Comparison of ENCODE assay signal across 9 cellular contexts in genomic region chr20:50645253-50646068, GRCh38. TPM values are rescaled to one million over a fixed set of nuclear protein-coding genes. Genes with fewer than 3 reads are reported as not detected.
DNase-seq lines count a peak whose midpoint lies in the region; TF ChIP-seq lines count a peak whose summit lies in the region.
"Had no signal": no experiment of that assay in that cellular context is flagged by ENCODE, and none has a peak within 500 bp of the region (broad histone marks: within the 10 kb centered on the region; RNA-seq: fewer than 3 reads in every experiment).

No MANE protein-coding gene starts in this region.

- peak in 1 of 2 donors; percentile 22 for TF ChIP-seq RAD21 in liver (IDR thresholded peaks at IDR 0.05)

- 68% methylated on average over 23 of the region's 23 CpGs for WGBS in liver

- no peak overlapping the region for H3K4me3 Mint-ChIP-seq in chondrocyte (ENCODE audit: unreplicated experiment)
- H3K4me3 Mint-ChIP-seq: CD4-positive, CD25-positive, alpha-beta regulatory T cell had no signal

- H3K9me3 ChIP-seq in liver (ENCODE audit: control insufficient read depth in 4 of 4, low read length in 3 of 4) (no peaks in the 10 kb centered on the region), uterus (no peaks in the 10 kb centered on the region)

- H3K27ac Mint-ChIP-seq in chondrocyte (ENCODE audit: unreplicated experiment): peak overlapping the region; percentile 88
- H3K27ac Mint-ChIP-seq: CD4-positive, CD25-positive, alpha-beta regulatory T cell had no signal

- H3K4me3 ChIP-seq in liver (ENCODE audit: low read depth in 1 of 3, low read length in 3 of 3) (no peak overlapping the region), uterus (no peak overlapping the region)

- H3K36me3 ChIP-seq in liver (ENCODE audit: control insufficient read depth in 4 of 4, insufficient read depth in 3 of 4, low read depth in 1 of 4, low read length in 3 of 4) (no peaks in the 10 kb centered on the region), uterus (no peaks in the 10 kb centered on the region)

- TF ChIP-seq CTCF in chondrocyte (IDR thresholded peaks at IDR 0.05): no peak
- no peak for TF ChIP-seq CTCF in liver (IDR thresholded peaks at IDR 0.05; ENCODE audit: low read depth, low read length, missing input control)
- TF ChIP-seq CTCF in uterus (IDR thresholded peaks at IDR 0.05): no peak

- no peak for TF ChIP-seq POLR2A in uterus (IDR thresholded peaks at IDR 0.05)

- H3K9ac ChIP-seq in liver (ENCODE audit: low read depth in 1 of 2, low read length in 2 of 2): no peak overlapping the region

- H3K27ac ChIP-seq in liver (ENCODE audit: low read depth in 1 of 2, low read length in 2 of 2): peak overlapping the region; percentile 14 to 42
- peak overlapping the region; percentile 82 to 87 for H3K27ac ChIP-seq in uterus

- no peaks in the 10 kb centered on the region for H3K36me3 Mint-ChIP-seq in chondrocyte (ENCODE audit: low read depth)
- H3K36me3 Mint-ChIP-seq: CD4-positive, CD25-positive, alpha-beta regulatory T cell had no signal

- no peaks in the 10 kb centered on the region for H3K27me3 ChIP-seq in liver (ENCODE audit: control insufficient read depth in 4 of 4, insufficient read depth in 4 of 4, low read length in 3 of 4)
- H3K27me3 ChIP-seq in uterus: no peaks in the 10 kb centered on the region

- intact Hi-C loops in uterus (cut with DNase I; ENCODE audit: low total_unique reads): no loop called here

- H3K4me1 ChIP-seq in liver (ENCODE audit: control insufficient read depth in 4 of 4, insufficient read depth in 4 of 4, low read length in 3 of 4): peaks cover 0 to 6% (median 4%) of the 10 kb centered on the region in 4 donors
- H3K4me1 ChIP-seq in uterus: peaks cover 4 to 7% of the 10 kb centered on the region in 2 donors

- no peaks in the 10 kb centered on the region for H3K27me3 Mint-ChIP-seq in chondrocyte (ENCODE audit: low read depth)

- H3K9me3 Mint-ChIP-seq in chondrocyte (ENCODE audit: low read depth): no peaks in the 10 kb centered on the region

- DNase-seq in SIG-M5 treated with dmso at 0.1 percent for 504 hours (lab: John Stamatoyannopoulos, UW; ENCODE audit: unreplicated experiment): peak; percentile 92
- no peak for DNase-seq in SIG-M5 (lab: John Stamatoyannopoulos, UW)
- no peak for DNase-seq in chondrocyte (ENCODE audit: low spot score)
- peak; percentile 88 to 92 for DNase-seq in uterus
- DNase-seq in activated CD4-positive, CD25-positive, alpha-beta regulatory T cell treated with anti-CD3 and anti-CD28 coated beads, Interleukin-2, amount 50 U/mL, for 72 hours: no peak
- no peak for DNase-seq in NOMO-1 treated with DMSO at 0.1 percent for 48 hours (lab: John Stamatoyannopoulos, UW; ENCODE audit: unreplicated experiment)
- DNase-seq in activated CD4-positive, alpha-beta T cell treated with anti-CD3 and anti-CD28 coated beads, Interleukin-2, amount 50 U/mL, for 1 hour: no peak
- DNase-seq: CD4-positive, CD25-positive, alpha-beta regulatory T cell had no signal

- H3K4me1 Mint-ChIP-seq in chondrocyte (ENCODE audit: low read depth): peaks cover 17% of the 10 kb centered on the region
- H3K4me1 Mint-ChIP-seq: CD4-positive, CD25-positive, alpha-beta regulatory T cell had no signal

TF ChIP-seq in liver, 16 proteins besides CTCF, POLR2A, EP300 and RAD21:
- no peak for TF ChIP-seq EGR1 (IDR thresholded peaks at IDR 0.05; ENCODE audit: low read depth in 2 of 2)
- TF ChIP-seq HNF4A (conservative IDR thresholded peaks at IDR 0.05): no peak
- TF ChIP-seq JUND (IDR thresholded peaks at IDR 0.05): peak; percentile 28 to 41
- peak; percentile 60 for TF ChIP-seq SP1 (IDR thresholded peaks at IDR 0.05)
- TF ChIP-seq MAX (IDR thresholded peaks at IDR 0.05): no peak
- peak; percentile 43 to 48 for TF ChIP-seq RXRA (IDR thresholded peaks at IDR 0.05)
- TF ChIP-seq NR2F2 (IDR thresholded peaks at IDR 0.05): peak; percentile 88
- no peak for TF ChIP-seq ZBTB33 (IDR thresholded peaks at IDR 0.05)

RNA-seq across cellular contexts. Expression of gene RIPOR3, which starts 45.9 kb away (rescaled TPM):
- total RNA-seq in chondrocyte: 0.12 TPM in 1 of 3 replicates, not detected in the others
- 10 to 100 TPM; 23.8 to 90.3 TPM for total RNA-seq in liver
- 1 to 10 TPM; 5.6 to 8.9 TPM for polyA plus RNA-seq in liver
- total RNA-seq in uterus: 10 to 100 TPM in 3 of 4 donors, 1 to 10 TPM in 1; 9.1 to 85.4 (median 17.8) TPM

Comparison
In these comparisons a context has a peak if more than half of its experiments do, and no peak if none do; other contexts are left out.
1. DNase-seq: peak in SIG-M5 treated with dmso at 0.1 percent for 504 hours (single experiment) and uterus (2 of 2); none in SIG-M5 (single experiment), chondrocyte (single experiment), activated CD4-positive, CD25-positive, alpha-beta regulatory T cell treated with anti-CD3 and anti-CD28 coated beads, Interleukin-2, amount 50 U/mL, for 72 hours (single experiment), NOMO-1 treated with DMSO at 0.1 percent for 48 hours (single experiment) and activated CD4-positive, alpha-beta T cell treated with anti-CD3 and anti-CD28 coated beads, Interleukin-2, amount 50 U/mL, for 1 hour (single experiment).